Comparison of ENCODE assay signal across 8 cellular contexts in the genomic region with DNA sequence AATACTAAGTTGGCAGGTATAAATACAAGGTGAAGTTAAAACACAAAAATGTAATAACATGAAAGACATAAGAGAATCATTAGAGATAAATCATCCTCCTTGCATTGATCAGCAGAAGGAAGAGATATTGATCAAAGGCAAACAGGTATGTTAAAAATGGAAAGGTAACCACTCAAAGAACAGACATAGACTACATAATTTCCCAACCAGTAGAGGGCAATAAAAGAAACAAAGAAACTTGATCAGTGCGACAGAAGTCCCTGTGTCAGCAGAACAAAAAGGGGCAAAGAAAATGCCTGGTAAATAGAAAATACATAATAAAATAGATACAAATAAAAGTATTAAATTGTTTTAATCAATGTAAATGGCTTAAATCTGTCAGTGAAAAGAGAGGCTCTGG. TPM values are rescaled to one million over a fixed set of nuclear protein-coding genes. Genes with fewer than 3 reads are reported as not detected.
DNase-seq lines count a peak whose midpoint lies in the region; ATAC-seq and TF ChIP-seq lines count a peak whose summit lies in the region.

No MANE protein-coding gene starts in this region.

- no peaks in the 10 kb centered on the region for H3K4me1 ChIP-seq in HEK293 (ENCODE audit: control insufficient read depth, insufficient read depth, low read length)
- H3K4me1 ChIP-seq in Panc1 (ENCODE audit: control insufficient read depth, insufficient read depth, low read length), result no peaks in the 10 kb centered on the region; the same call in 1 of the 2 replicates
- H3K4me1 ChIP-seq in uterus, result no peaks in the 10 kb centered on the region

- peak; percentile 81; the same call in 1 of the 2 replicates for ATAC-seq in Panc1

- DNase-seq in AG10803 (ENCODE audit: low read depth) (no peak), Panc1 (ENCODE audit: low read depth, low spot score) (no peak), globus pallidus (ENCODE audit: low spot score) (peak; percentile 62), UCSD-AML1 (lab: John Stamatoyannopoulos, UW; ENCODE audit: unreplicated experiment) (no peak), putamen (ENCODE audit: low spot score) (no peak), uterus (no peak), amniotic stem cell (lab: John Stamatoyannopoulos, UW) (no peak)

- in situ Hi-C loops in Panc1 (cut with HindIII; ENCODE audit: low pct_unique_long_range_greater_than_20kb, low sequenced_read_pairs), result no loop called here

- no TSS peak for BruUV-seq in Panc1 (replicated peaks; lab: Mats Ljungman, UMichigan)

- POLR2A ChIA-PET in HEK293 (lab: Yijun Ruan, JAX) (no interaction called here), Panc1 (lab: Charles Lee) (no interaction called here)

- H3K27me3 ChIP-seq in Panc1 (ENCODE audit: control insufficient read depth, insufficient read depth, low read length) (no peaks in the 10 kb centered on the region), uterus (no peaks in the 10 kb centered on the region)

- TF ChIP-seq POLR2A in uterus (IDR thresholded peaks at IDR 0.05), result no peak

- no peak overlapping the region for H3K4me3 ChIP-seq in AG10803 (ENCODE audit: low read length)
- no peak overlapping the region for H3K4me3 ChIP-seq in HEK293 (ENCODE audit: low read depth, low read length)
- H3K4me3 ChIP-seq in Panc1 (ENCODE audit: low read depth in 2 of 2, low read length in 2 of 2), result no peak overlapping the region
- H3K4me3 ChIP-seq in uterus, result no peak overlapping the region

- CTCF ChIA-PET in HEK293 (lab: Yijun Ruan, JAX), result interaction anchor here (0.7 to 0.8 kb wide), 2 partner anchors 121 to 625 kb away, joined by 3 read pairs; no protein-coding TSS in a partner anchor
- CTCF ChIA-PET in Panc1 (lab: Charles Lee), result no interaction called here

- intact Hi-C loops in Panc1 (cut with micrococcal nuclease; ENCODE audit: unreplicated experiment), result loop anchor here (5.0 kb wide), 1 partner anchor 154 kb away; no protein-coding TSS in a partner anchor
- intact Hi-C loops in uterus (cut with DNase I; ENCODE audit: low total_unique reads), result no loop called here

- H3K36me3 ChIP-seq in HEK293 (ENCODE audit: control insufficient read depth in 2 of 2, insufficient read depth in 1 of 2, low read length in 2 of 2) (no peaks in the 10 kb centered on the region), Panc1 (ENCODE audit: control insufficient read depth, insufficient read depth, low read length) (no peaks in the 10 kb centered on the region), uterus (no peaks in the 10 kb centered on the region)

- H3K27ac ChIP-seq in HEK293 (ENCODE audit: extremely low read depth, low read depth, low read length), result no peak overlapping the region
- no peak overlapping the region for H3K27ac ChIP-seq in Panc1 (ENCODE audit: low read length)
- H3K27ac ChIP-seq in uterus, result no peak overlapping the region

- TF ChIP-seq CTCF in AG10803 (conservative IDR thresholded peaks at IDR 0.05; ENCODE audit: low read length) (peak; percentile 37), HEK293 (tag by site-specific recombination; IDR thresholded peaks at IDR 0.05) (peak; percentile 32; the same call in 1 of the 2 replicates), Panc1 (IDR thresholded peaks at IDR 0.05) (peak; percentile 65; the same call in 1 of the 2 replicates), uterus (IDR thresholded peaks at IDR 0.05) (peak in 2 of 4 experiments; percentile 5 to 16)

- H3K9me3 ChIP-seq in HEK293 (ENCODE audit: control insufficient read depth, insufficient read depth, low read depth, low read length), result no peaks in the 10 kb centered on the region
- H3K9me3 ChIP-seq in Panc1 (ENCODE audit: control insufficient read depth, insufficient read depth, low read depth, low read length), result no peaks in the 10 kb centered on the region
- H3K9me3 ChIP-seq in uterus, result no peaks in the 10 kb centered on the region

TF ChIP-seq in HEK293, 187 proteins besides CTCF, POLR2A, EP300 and RAD21:
- peak; percentile 37; the same call in 1 of the 2 replicates for TF ChIP-seq ZEB2 (tag by site-specific recombination; IDR thresholded peaks at IDR 0.05)
- TF ChIP-seq ZBTB17 (tag by site-specific recombination; IDR thresholded peaks at IDR 0.05), result 0 out of 2 replicates have a peak, but pooled peaks have one; percentile 24
- TF ChIP-seq ZNF335 (tag by site-specific recombination; conservative IDR thresholded peaks at IDR 0.05), result 0 out of 2 replicates have a peak, but pooled peaks have one; percentile 19
- TF ChIP-seq ZNF654 (tag by site-specific recombination; IDR thresholded peaks at IDR 0.05; ENCODE audit: low read depth), result peak; percentile 22; the same call in 1 of the 2 replicates
- TF ChIP-seq, protein P1, sequence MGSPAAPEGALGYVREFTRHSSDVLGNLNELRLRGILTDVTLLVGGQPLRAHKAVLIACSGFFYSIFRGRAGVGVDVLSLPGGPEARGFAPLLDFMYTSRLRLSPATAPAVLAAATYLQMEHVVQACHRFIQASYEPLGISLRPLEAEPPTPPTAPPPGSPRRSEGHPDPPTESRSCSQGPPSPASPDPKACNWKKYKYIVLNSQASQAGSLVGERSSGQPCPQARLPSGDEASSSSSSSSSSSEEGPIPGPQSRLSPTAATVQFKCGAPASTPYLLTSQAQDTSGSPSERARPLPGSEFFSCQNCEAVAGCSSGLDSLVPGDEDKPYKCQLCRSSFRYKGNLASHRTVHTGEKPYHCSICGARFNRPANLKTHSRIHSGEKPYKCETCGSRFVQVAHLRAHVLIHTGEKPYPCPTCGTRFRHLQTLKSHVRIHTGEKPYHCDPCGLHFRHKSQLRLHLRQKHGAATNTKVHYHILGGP (tag by site-specific recombination; IDR thresholded peaks at IDR 0.05), result no peak
- TF ChIP-seq MEIS1 (CRISPR knock-in tag; IDR thresholded peaks at IDR 0.05; ENCODE audit: borderline replicate concordance), result no peak
- TF ChIP-seq ZNF391 (tag by site-specific recombination; IDR thresholded peaks at IDR 0.05; ENCODE audit: borderline replicate concordance, low read depth), result no peak

RNA-seq across cellular contexts. Expression of a gene that starts 53.6 kb away (rescaled TPM):
- not detected for total RNA-seq in Panc1 (2021; ENCODE audit: unreplicated experiment)
- not detected for polyA plus RNA-seq in Panc1 (2012; ENCODE audit: insufficient read length)
- total RNA-seq in uterus, result 1 to 10 TPM in 3 of 4 donors, not detected in 1; 1.4 to 3.1 (median 3.0) TPM
